In the genomic region with DNA sequence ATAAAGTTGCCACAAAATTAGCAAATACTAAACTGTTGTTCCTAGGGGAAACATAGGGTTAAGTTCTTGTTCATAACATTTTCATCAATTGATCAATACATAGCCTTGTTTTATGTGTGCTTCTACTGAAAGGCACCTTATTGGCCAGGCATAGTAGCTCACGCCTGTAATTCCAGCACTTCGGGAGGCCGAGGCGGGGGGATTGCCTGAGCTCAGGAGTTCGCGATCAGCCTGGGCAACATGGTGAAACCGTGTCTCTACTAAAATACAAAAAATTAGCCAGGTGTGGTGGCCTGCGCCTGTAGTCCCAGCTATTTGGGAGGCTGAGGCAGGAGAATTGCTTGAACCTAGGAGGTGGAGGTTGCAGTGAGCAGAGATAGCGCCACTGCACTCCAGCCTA, we compare ENCODE assay signal across 7 cellular contexts. TPM values are rescaled to one million over a fixed set of nuclear protein-coding genes. Genes with fewer than 3 reads are reported as not detected.
DNase-seq lines count a peak whose midpoint lies in the region; ATAC-seq, FAIRE-seq and TF ChIP-seq lines count a peak whose summit lies in the region.
"Not testable (repeated sequence)": the region's sequence is repeated elsewhere in the genome, so short reads cannot be mapped to it uniquely, and the experiment has no call there.

No MANE protein-coding gene starts in this region.

- not testable (repeated sequence) for H3K4me1 ChIP-seq in A549, right atrium auricular region

- not testable (repeated sequence) for H3K27me3 ChIP-seq in right atrium auricular region

- H3K27ac Mint-ChIP-seq in T-cell: peak overlapping the region; percentile 70 to 91
- not testable (repeated sequence) for H3K27ac Mint-ChIP-seq in activated CD8-positive, alpha-beta memory T cell treated with anti-CD3 and anti-CD28 coated beads, Interleukin-2, amount 10 ng/mL, durations not matched to agents 7 days and 5 days
- peak overlapping the region; percentile 92 for H3K27ac Mint-ChIP-seq in activated naive CD4-positive, alpha-beta T cell treated with anti-CD3 and anti-CD28 coated beads for 36 hours
- H3K27ac Mint-ChIP-seq in activated naive CD8-positive, alpha-beta T cell treated with anti-CD3 and anti-CD28 coated beads, Interleukin-2, amount 50 U/mL, for 24 hours: peak overlapping the region; percentile 30
- H3K27ac Mint-ChIP-seq in naive thymus-derived CD8-positive, alpha-beta T cell: peak overlapping the region; percentile 58 to 98 (median 92)

- H3K4me2 ChIP-seq in A549: not testable (repeated sequence)

- not testable (repeated sequence) for TF ChIP-seq POLR2A in A549 (IDR thresholded peaks at IDR 0.05; ENCODE audit: low read length)

- 85% methylated on average over 9 of the region's 9 CpGs for WGBS in A549 (ENCODE audit: missing lambda C conversion rate)

- DNase-seq in A549 (ENCODE audit: low read depth in 1 of 2, low spot score in 1 of 2); T-cell; activated naive CD4-positive, alpha-beta T cell treated with anti-CD3 and anti-CD28 coated beads for 36 hours; activated naive CD8-positive, alpha-beta T cell treated with anti-CD3 and anti-CD28 coated beads, Interleukin-2, amount 50 U/mL, for 24 hours; naive thymus-derived CD8-positive, alpha-beta T cell: not testable (repeated sequence)
- DNase-seq in activated CD8-positive, alpha-beta memory T cell treated with anti-CD3 and anti-CD28 coated beads, Interleukin-2, amount 10 ng/mL, durations not matched to agents 7 days and 5 days: peak; percentile 28
- peak; percentile 42 for DNase-seq in right atrium auricular region (ENCODE audit: low spot score)

- FAIRE-seq in A549 (lab: Jason Lieb, UNC): peak; percentile 7

- not testable (repeated sequence) for ATAC-seq in A549; T-cell (replicated peaks in 1 of 4); activated CD8-positive, alpha-beta memory T cell treated with anti-CD3 and anti-CD28 coated beads, Interleukin-2, amount 10 ng/mL, durations not matched to agents 7 days and 5 days; activated naive CD8-positive, alpha-beta T cell treated with anti-CD3 and anti-CD28 coated beads, Interleukin-2, amount 50 U/mL, for 24 hours; naive thymus-derived CD8-positive, alpha-beta T cell

- CTCF ChIA-PET in A549 (lab: Yijun Ruan, JAX); activated naive CD4-positive, alpha-beta T cell treated with anti-CD3 and anti-CD28 coated beads for 36 hours (lab: Charles Lee): not testable (repeated sequence)
- CTCF ChIA-PET in T-cell (lab: Charles Lee): interaction anchor here (0.7 to 0.8 kb wide), 2 partner anchors 10 to 297 kb away, joined by 5 to 7 read pairs; no protein-coding TSS in a partner anchor
- CTCF ChIA-PET in activated CD8-positive, alpha-beta memory T cell treated with anti-CD3 and anti-CD28 coated beads, Interleukin-2, amount 10 ng/mL, durations not matched to agents 7 days and 5 days (lab: Charles Lee): interaction anchor here (3.4 kb wide), 1 partner anchor 53 kb away, joined by 19 read pairs; no protein-coding TSS in a partner anchor

- POLR2A ChIA-PET in A549 (lab: Yijun Ruan, JAX): not testable (repeated sequence)
- POLR2A ChIA-PET in T-cell (lab: Charles Lee): interaction anchor here in 1 of 2 donors (0.9 kb wide), 1 partner anchor 176 kb away, joined by 8 read pairs; no protein-coding TSS in a partner anchor
- POLR2A ChIA-PET in naive thymus-derived CD8-positive, alpha-beta T cell (lab: Charles Lee): interaction anchor here (0.6 to 2.0 kb wide), 4 partner anchors 23 to 131 kb away, joined by 3 to 7 read pairs (median 5); no protein-coding TSS in a partner anchor

- H3K4me1 Mint-ChIP-seq in T-cell: peaks cover 85 to 91% (median 89%) of the 10 kb centered on the region in 3 donors
- peaks cover 39% of the 10 kb centered on the region for H3K4me1 Mint-ChIP-seq in activated CD8-positive, alpha-beta memory T cell treated with anti-CD3 and anti-CD28 coated beads, Interleukin-2, amount 10 ng/mL, durations not matched to agents 7 days and 5 days
- H3K4me1 Mint-ChIP-seq in activated naive CD4-positive, alpha-beta T cell treated with anti-CD3 and anti-CD28 coated beads for 36 hours (ENCODE audit: low read depth): peaks cover 89% of the 10 kb centered on the region
- peaks cover 80% of the 10 kb centered on the region for H3K4me1 Mint-ChIP-seq in activated naive CD8-positive, alpha-beta T cell treated with anti-CD3 and anti-CD28 coated beads, Interleukin-2, amount 50 U/mL, for 24 hours
- peaks cover 60 to 89% (median 81%) of the 10 kb centered on the region in 4 donors for H3K4me1 Mint-ChIP-seq in naive thymus-derived CD8-positive, alpha-beta T cell

- intact Hi-C loops in activated naive CD4-positive, alpha-beta T cell treated with anti-CD3 and anti-CD28 coated beads for 36 hours (cut with micrococcal nuclease): loop anchor here (1.0 kb wide), 2 partner anchors 9 to 26 kb away; a partner anchor contains a TSS

- not testable (repeated sequence) for H3K27ac ChIP-seq in A549, right atrium auricular region

- not testable (repeated sequence) for H3K9me3 Mint-ChIP-seq in T-cell; activated CD8-positive, alpha-beta memory T cell treated with anti-CD3 and anti-CD28 coated beads, Interleukin-2, amount 10 ng/mL, durations not matched to agents 7 days and 5 days (ENCODE audit: low read depth); activated naive CD4-positive, alpha-beta T cell treated with anti-CD3 and anti-CD28 coated beads for 36 hours; activated naive CD8-positive, alpha-beta T cell treated with anti-CD3 and anti-CD28 coated beads, Interleukin-2, amount 50 U/mL, for 24 hours; naive thymus-derived CD8-positive, alpha-beta T cell

- not testable (repeated sequence) for TF ChIP-seq EP300 in A549 (IDR thresholded peaks at IDR 0.05)

- not testable (repeated sequence) for H3K27me3 Mint-ChIP-seq in T-cell; activated CD8-positive, alpha-beta memory T cell treated with anti-CD3 and anti-CD28 coated beads, Interleukin-2, amount 10 ng/mL, durations not matched to agents 7 days and 5 days; activated naive CD4-positive, alpha-beta T cell treated with anti-CD3 and anti-CD28 coated beads for 36 hours (ENCODE audit: low read depth); activated naive CD8-positive, alpha-beta T cell treated with anti-CD3 and anti-CD28 coated beads, Interleukin-2, amount 50 U/mL, for 24 hours; naive thymus-derived CD8-positive, alpha-beta T cell

- TF ChIP-seq RAD21 in A549 (conservative IDR thresholded peaks at IDR 0.05 in 1 of 2, IDR thresholded peaks at IDR 0.05 in 1 of 2): not testable (repeated sequence)

- H3K4me3 ChIP-seq in A549, right atrium auricular region: not testable (repeated sequence)

- H3K36me3 Mint-ChIP-seq in T-cell: peaks cover 25% of the 10 kb centered on the region
- peaks cover 29% of the 10 kb centered on the region for H3K36me3 Mint-ChIP-seq in activated CD8-positive, alpha-beta memory T cell treated with anti-CD3 and anti-CD28 coated beads, Interleukin-2, amount 10 ng/mL, durations not matched to agents 7 days and 5 days
- H3K36me3 Mint-ChIP-seq in activated naive CD4-positive, alpha-beta T cell treated with anti-CD3 and anti-CD28 coated beads for 36 hours (ENCODE audit: low read depth): peaks cover 44% of the 10 kb centered on the region
- H3K36me3 Mint-ChIP-seq in activated naive CD8-positive, alpha-beta T cell treated with anti-CD3 and anti-CD28 coated beads, Interleukin-2, amount 50 U/mL, for 24 hours (ENCODE audit: low read depth): peaks cover 47% of the 10 kb centered on the region
- H3K36me3 Mint-ChIP-seq in naive thymus-derived CD8-positive, alpha-beta T cell: peaks cover 7 to 78% (median 30%) of the 10 kb centered on the region in 3 donors

- peak overlapping the region in 1 of 3 donors; percentile 62 for H3K4me3 Mint-ChIP-seq in T-cell
- not testable (repeated sequence) for H3K4me3 Mint-ChIP-seq in activated CD8-positive, alpha-beta memory T cell treated with anti-CD3 and anti-CD28 coated beads, Interleukin-2, amount 10 ng/mL, durations not matched to agents 7 days and 5 days; activated naive CD4-positive, alpha-beta T cell treated with anti-CD3 and anti-CD28 coated beads for 36 hours; activated naive CD8-positive, alpha-beta T cell treated with anti-CD3 and anti-CD28 coated beads, Interleukin-2, amount 50 U/mL, for 24 hours
- peak overlapping the region in 5 of 10 donors; percentile 20 to 96 (median 69) for H3K4me3 Mint-ChIP-seq in naive thymus-derived CD8-positive, alpha-beta T cell

- not testable (repeated sequence) for H3K36me3 ChIP-seq in right atrium auricular region

- TF ChIP-seq CTCF in A549 (IDR thresholded peaks at IDR 0.05); right atrium auricular region (IDR thresholded peaks at IDR 0.05): not testable (repeated sequence)

- H3K9me3 ChIP-seq in A549, right atrium auricular region: not testable (repeated sequence)

RNA-seq across cellular contexts. Expression of a gene that starts 8.2 kb away (rescaled TPM):
- polyA plus RNA-seq in A549 (2011; rRNA removed) (6.1 and 8.1 TPM in 2 replicates), A549 (2017; fragmentation: RNase III; extraction: RNeasy Plus Mini Kit Qiagen cat#74134 plus additional on column Dnase treatment) (7.0 to 7.4 TPM (median 7.1 TPM) in 3 replicates)
- polyA plus RNA-seq in A549 (2012; cell fraction: cytosol; rRNA removed): 6.3 and 8.3 TPM in 2 replicates
- polyA plus RNA-seq in A549 (2012; cell fraction: nucleus; rRNA removed): 8.9 and 9.0 TPM in 2 replicates
- polyA minus RNA-seq in A549 (2011; rRNA and poly(A)+ RNA removed): 18.1 and 18.9 TPM in 2 replicates
- total RNA-seq in T-cell (100 to 1,000 TPM in 3 of 5 donors, 10 to 100 TPM in 2; 77.3 to 219 (median 106) TPM), right atrium auricular region (1 to 10 TPM; 1.2 to 1.7 TPM)
- total RNA-seq in activated CD8-positive, alpha-beta memory T cell treated with anti-CD3 and anti-CD28 coated beads, Interleukin-2, amount 10 ng/mL, durations not matched to agents 7 days and 5 days: 10 to 100 TPM; 30.2 to 32.4 TPM
- 10 to 100 TPM; 40.4 to 41.7 TPM for total RNA-seq in activated naive CD4-positive, alpha-beta T cell treated with anti-CD3 and anti-CD28 coated beads for 36 hours
- total RNA-seq in naive thymus-derived CD8-positive, alpha-beta T cell: 100 to 1,000 TPM; 165 to 168 TPM
- polyA plus RNA-seq in naive thymus-derived CD8-positive, alpha-beta T cell: 100 to 1,000 TPM in 2 of 3 donors, 10 to 100 TPM in 1; 70.1 to 173 (median 104) TPM

RNA-seq across cellular contexts. Expression of a gene that starts 32.8 kb away (rescaled TPM):
- polyA plus RNA-seq in A549 (2011; rRNA removed): 2,292 and 3,109 TPM in 2 replicates
- 4,680 and 6,577 TPM in 2 replicates for polyA plus RNA-seq in A549 (2012; cell fraction: cytosol; rRNA removed)
- 1,922 and 4,092 TPM in 2 replicates for polyA plus RNA-seq in A549 (2012; cell fraction: nucleus; rRNA removed)
- polyA plus RNA-seq in A549 (2017; fragmentation: RNase III; extraction: RNeasy Plus Mini Kit Qiagen cat#74134 plus additional on column Dnase treatment): 6,648 to 7,189 TPM (median 7,015 TPM) in 3 replicates
- 369 and 387 TPM in 2 replicates for polyA minus RNA-seq in A549 (2011; rRNA and poly(A)+ RNA removed)
- total RNA-seq in T-cell: 1,000 to 10,000 TPM; 1,423 to 1,890 (median 1,689) TPM
- total RNA-seq in activated CD8-positive, alpha-beta memory T cell treated with anti-CD3 and anti-CD28 coated beads, Interleukin-2, amount 10 ng/mL, durations not matched to agents 7 days and 5 days: 1,000 to 10,000 TPM; 3,578 to 3,807 TPM
- total RNA-seq in activated naive CD4-positive, alpha-beta T cell treated with anti-CD3 and anti-CD28 coated beads for 36 hours: 1,000 to 10,000 TPM; 1,772 to 1,864 TPM
- total RNA-seq in right atrium auricular region: 1,000 to 10,000 TPM; 1,113 to 1,769 TPM
- total RNA-seq in naive thymus-derived CD8-positive, alpha-beta T cell: 1,000 to 10,000 TPM; 1,479 to 1,535 TPM
- polyA plus RNA-seq in naive thymus-derived CD8-positive, alpha-beta T cell: 1,000 to 10,000 TPM; 6,950 to 8,855 (median 7,882) TPM

Comparison
In these comparisons a context has a peak if more than half of its experiments do, and no peak if none do; other contexts are left out.
1. RNA of a gene that starts 8.2 kb away (total RNA-seq): 165 to 168 TPM in naive thymus-derived CD8-positive, alpha-beta T cell, 77.3 to 219 TPM in T-cell, 40.4 to 41.7 TPM in activated naive CD4-positive, alpha-beta T cell treated with anti-CD3 and anti-CD28 coated beads for 36 hours and 30.2 to 32.4 TPM in activated CD8-positive, alpha-beta memory T cell treated with anti-CD3 and anti-CD28 coated beads, Interleukin-2, amount 10 ng/mL, durations not matched to agents 7 days and 5 days; 1.2 to 1.7 TPM in right atrium auricular region; every median in the first group is over 10 times any median in the second.